In the genomic region with DNA sequence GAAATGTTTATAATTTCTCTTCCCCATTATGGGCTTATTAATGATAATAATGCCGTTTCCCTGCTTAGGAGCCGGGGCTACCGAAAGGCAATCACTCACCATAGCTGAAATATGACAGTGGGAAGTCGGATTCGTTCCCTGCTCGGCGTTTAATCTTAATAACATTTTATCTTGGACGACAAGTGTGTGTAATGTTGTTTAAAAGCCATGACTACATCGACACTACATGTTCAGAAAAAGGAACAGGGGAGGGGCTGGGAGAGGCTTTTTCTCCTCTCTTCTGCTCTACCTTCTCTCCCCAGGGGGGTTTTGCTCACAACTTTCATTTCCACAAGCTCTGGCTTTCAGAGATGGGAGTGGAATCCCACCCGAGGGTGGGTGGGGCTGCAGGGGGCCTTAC, we compare ENCODE assay signal across 18 cellular contexts.
"Had no signal": no experiment of that assay in that cellular context is flagged by ENCODE, and none has a peak within 500 bp of the region (broad histone marks: within the 10 kb centered on the region; RNA-seq: fewer than 3 reads in every experiment).

No MANE protein-coding gene starts in this region.

- H3K36me3 Mint-ChIP-seq: activated CD4-positive, alpha-beta memory T cell treated with anti-CD3 and anti-CD28 coated beads for 36 hours; activated naive CD8-positive, alpha-beta T cell treated with anti-CD3 and anti-CD28 coated beads, Interleukin-2, amount 10 ng/mL, durations not matched to agents 7 days and 5 days; memory B cell had no signal

- H3K4me3 Mint-ChIP-seq: activated CD4-positive, alpha-beta memory T cell treated with anti-CD3 and anti-CD28 coated beads for 36 hours; activated naive CD8-positive, alpha-beta T cell treated with anti-CD3 and anti-CD28 coated beads, Interleukin-2, amount 10 ng/mL, durations not matched to agents 7 days and 5 days; activated T-cell treated with anti-CD3 and anti-CD28 coated beads, Interleukin-2, amount 50 U/mL, for 4 hours; memory B cell; nephron progenitor cell had no signal

- H3K4me1 Mint-ChIP-seq: activated naive CD8-positive, alpha-beta T cell treated with anti-CD3 and anti-CD28 coated beads, Interleukin-2, amount 10 ng/mL, durations not matched to agents 7 days and 5 days; memory B cell; nephron progenitor cell had no signal

- H3K27ac ChIP-seq: esophagus muscularis mucosa, ovary, stomach, tibial nerve, vagina had no signal

- ATAC-seq: activated T-cell treated with anti-CD3 and anti-CD28 coated beads, Interleukin-2, amount 50 U/mL, for 4 hours had no signal

- H3K27ac Mint-ChIP-seq: activated CD4-positive, alpha-beta memory T cell treated with anti-CD3 and anti-CD28 coated beads for 36 hours; activated naive CD8-positive, alpha-beta T cell treated with anti-CD3 and anti-CD28 coated beads, Interleukin-2, amount 10 ng/mL, durations not matched to agents 7 days and 5 days; memory B cell; nephron progenitor cell had no signal

- H3K9me3 Mint-ChIP-seq: activated CD4-positive, alpha-beta memory T cell treated with anti-CD3 and anti-CD28 coated beads for 36 hours; activated naive CD8-positive, alpha-beta T cell treated with anti-CD3 and anti-CD28 coated beads, Interleukin-2, amount 10 ng/mL, durations not matched to agents 7 days and 5 days; activated T-cell treated with anti-CD3 and anti-CD28 coated beads, Interleukin-2, amount 50 U/mL, for 4 hours; memory B cell; nephron progenitor cell had no signal

- DNase-seq: activated CD4-positive, alpha-beta memory T cell treated with anti-CD3 and anti-CD28 coated beads for 36 hours; activated CD4-positive, alpha-beta T cell treated with anti-CD3 and anti-CD28 coated beads for 1 hour; activated effector memory CD4-positive, alpha-beta T cell treated with anti-CD3 and anti-CD28 coated beads, Interleukin-2, amount 50 U/mL, for 16 hours; activated naive CD8-positive, alpha-beta T cell treated with anti-CD3 and anti-CD28 coated beads, Interleukin-2, amount 10 ng/mL, durations not matched to agents 7 days and 5 days; activated T-cell treated with anti-CD3 and anti-CD28 coated beads, Interleukin-2, amount 50 U/mL, for 4 hours; aorta; head of caudate nucleus; left colon; nephron progenitor cell; ovary; stimulated activated CD4-positive, alpha-beta T cell treated with anti-CD3 and anti-CD28 coated beads, Interleukin-15, amount 100 ng/mL, for 24 hours; stimulated activated CD4-positive, alpha-beta T cell treated with anti-CD3 and anti-CD28 coated beads, Interleukin-4, amount 100 ng/mL, for 24 hours; stomach; T1000 had no signal
